1 cellular context compared by ENCODE assay signal in the genomic region with DNA sequence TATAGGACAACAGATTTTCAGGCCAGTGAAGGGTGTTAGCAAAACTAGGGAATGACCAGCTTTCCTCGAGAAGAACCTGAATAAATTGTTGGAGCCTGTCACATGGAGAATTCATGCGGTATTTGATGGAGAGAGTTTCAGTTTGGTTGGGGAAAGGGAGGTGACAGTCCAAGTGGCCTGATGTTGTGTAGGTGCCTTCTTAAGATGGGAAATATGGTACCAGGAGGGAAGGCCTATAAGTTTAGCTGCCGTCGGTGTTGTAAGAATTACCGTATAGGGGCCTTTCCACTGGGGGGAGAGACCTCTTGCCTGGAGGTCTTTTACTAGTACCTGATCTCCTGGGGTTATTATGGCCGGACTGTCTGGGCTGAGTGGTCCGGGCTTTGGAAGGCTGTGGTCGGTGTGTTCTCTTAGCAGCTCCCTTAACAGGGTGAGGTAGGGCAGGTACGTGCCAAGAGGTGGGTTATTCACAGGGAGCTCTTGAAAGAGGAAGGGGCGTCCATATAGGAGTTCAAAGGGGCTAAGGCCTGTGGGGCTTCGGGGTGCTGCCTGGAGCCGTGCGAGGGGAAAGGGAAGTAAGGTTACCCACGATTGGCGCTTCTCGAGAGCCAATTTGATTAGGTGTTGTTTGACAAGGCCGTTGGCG.
TF ChIP-seq lines count a peak whose summit lies in the region.

No MANE protein-coding gene starts in this region.

TF ChIP-seq in K562, 482 proteins besides CTCF, POLR2A, EP300 and RAD21:
- TF ChIP-seq LCOR (CRISPR knock-in tag; IDR thresholded peaks at IDR 0.05), result peak; percentile 20; the same call in 1 of the 2 replicates
- TF ChIP-seq, protein P1, sequence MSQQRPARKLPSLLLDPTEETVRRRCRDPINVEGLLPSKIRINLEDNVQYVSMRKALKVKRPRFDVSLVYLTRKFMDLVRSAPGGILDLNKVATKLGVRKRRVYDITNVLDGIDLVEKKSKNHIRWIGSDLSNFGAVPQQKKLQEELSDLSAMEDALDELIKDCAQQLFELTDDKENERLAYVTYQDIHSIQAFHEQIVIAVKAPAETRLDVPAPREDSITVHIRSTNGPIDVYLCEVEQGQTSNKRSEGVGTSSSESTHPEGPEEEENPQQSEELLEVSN (IDR thresholded peaks at IDR 0.05; ENCODE audit: borderline replicate concordance in 1 of 2, extremely low read depth in 1 of 2, insufficient read depth in 1 of 2, insufficient read length in 1 of 2, low read depth in 1 of 2, low read length in 1 of 2, poor library complexity in 1 of 2, severe bottlenecking in 1 of 2), result peak in 1 of 2 experiments; percentile 15
- TF ChIP-seq, protein P2, sequence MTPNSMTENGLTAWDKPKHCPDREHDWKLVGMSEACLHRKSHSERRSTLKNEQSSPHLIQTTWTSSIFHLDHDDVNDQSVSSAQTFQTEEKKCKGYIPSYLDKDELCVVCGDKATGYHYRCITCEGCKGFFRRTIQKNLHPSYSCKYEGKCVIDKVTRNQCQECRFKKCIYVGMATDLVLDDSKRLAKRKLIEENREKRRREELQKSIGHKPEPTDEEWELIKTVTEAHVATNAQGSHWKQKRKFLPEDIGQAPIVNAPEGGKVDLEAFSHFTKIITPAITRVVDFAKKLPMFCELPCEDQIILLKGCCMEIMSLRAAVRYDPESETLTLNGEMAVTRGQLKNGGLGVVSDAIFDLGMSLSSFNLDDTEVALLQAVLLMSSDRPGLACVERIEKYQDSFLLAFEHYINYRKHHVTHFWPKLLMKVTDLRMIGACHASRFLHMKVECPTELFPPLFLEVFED (CRISPR knock-in tag; conservative IDR thresholded peaks at IDR 0.05), result 0 out of 2 replicates have a peak, but pooled peaks have one; percentile 1
- TF ChIP-seq PML (IDR thresholded peaks at IDR 0.05; ENCODE audit: low read length), result peak; percentile 6; the same call in 1 of the 2 replicates
- TF ChIP-seq POLR2AphosphoS5 (IDR thresholded peaks at IDR 0.05; ENCODE audit: control insufficient read depth, insufficient read depth, low read depth, low read length), result peak; percentile 74; the same call in 1 of the 2 replicates
- peak; percentile 72 for TF ChIP-seq SUPT5H (IDR thresholded peaks at IDR 0.05)
- TF ChIP-seq POLR2B (IDR thresholded peaks at IDR 0.05; ENCODE audit: low read depth, partially characterized antibody), result peak; percentile 62
- TF ChIP-seq, protein P3, sequence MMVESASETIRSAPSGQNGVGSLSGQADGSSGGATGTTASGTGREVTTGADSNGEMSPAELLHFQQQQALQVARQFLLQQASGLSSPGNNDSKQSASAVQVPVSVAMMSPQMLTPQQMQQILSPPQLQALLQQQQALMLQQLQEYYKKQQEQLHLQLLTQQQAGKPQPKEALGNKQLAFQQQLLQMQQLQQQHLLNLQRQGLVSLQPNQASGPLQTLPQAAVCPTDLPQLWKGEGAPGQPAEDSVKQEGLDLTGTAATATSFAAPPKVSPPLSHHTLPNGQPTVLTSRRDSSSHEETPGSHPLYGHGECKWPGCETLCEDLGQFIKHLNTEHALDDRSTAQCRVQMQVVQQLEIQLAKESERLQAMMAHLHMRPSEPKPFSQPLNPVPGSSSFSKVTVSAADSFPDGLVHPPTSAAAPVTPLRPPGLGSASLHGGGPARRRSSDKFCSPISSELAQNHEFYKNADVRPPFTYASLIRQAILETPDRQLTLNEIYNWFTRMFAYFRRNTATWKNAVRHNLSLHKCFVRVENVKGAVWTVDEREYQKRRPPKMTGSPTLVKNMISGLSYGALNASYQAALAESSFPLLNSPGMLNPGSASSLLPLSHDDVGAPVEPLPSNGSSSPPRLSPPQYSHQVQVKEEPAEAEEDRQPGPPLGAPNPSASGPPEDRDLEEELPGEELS (CRISPR knock-in tag; IDR thresholded peaks at IDR 0.05; ENCODE audit: borderline replicate concordance), result 0 out of 2 replicates have a peak, but pooled peaks have one; percentile 31
- TF ChIP-seq, protein P4, sequence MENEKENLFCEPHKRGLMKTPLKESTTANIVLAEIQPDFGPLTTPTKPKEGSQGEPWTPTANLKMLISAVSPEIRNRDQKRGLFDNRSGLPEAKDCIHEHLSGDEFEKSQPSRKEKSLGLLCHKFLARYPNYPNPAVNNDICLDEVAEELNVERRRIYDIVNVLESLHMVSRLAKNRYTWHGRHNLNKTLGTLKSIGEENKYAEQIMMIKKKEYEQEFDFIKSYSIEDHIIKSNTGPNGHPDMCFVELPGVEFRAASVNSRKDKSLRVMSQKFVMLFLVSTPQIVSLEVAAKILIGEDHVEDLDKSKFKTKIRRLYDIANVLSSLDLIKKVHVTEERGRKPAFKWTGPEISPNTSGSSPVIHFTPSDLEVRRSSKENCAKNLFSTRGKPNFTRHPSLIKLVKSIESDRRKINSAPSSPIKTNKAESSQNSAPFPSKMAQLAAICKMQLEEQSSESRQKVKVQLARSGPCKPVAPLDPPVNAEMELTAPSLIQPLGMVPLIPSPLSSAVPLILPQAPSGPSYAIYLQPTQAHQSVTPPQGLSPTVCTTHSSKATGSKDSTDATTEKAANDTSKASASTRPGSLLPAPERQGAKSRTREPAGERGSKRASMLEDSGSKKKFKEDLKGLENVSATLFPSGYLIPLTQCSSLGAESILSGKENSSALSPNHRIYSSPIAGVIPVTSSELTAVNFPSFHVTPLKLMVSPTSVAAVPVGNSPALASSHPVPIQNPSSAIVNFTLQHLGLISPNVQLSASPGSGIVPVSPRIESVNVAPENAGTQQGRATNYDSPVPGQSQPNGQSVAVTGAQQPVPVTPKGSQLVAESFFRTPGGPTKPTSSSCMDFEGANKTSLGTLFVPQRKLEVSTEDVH (IDR thresholded peaks at IDR 0.05; ENCODE audit: low read depth, partially characterized antibody), result peak; percentile 18
- TF ChIP-seq SIRT6 (IDR thresholded peaks at IDR 0.05; ENCODE audit: low read depth, low read length), result peak; percentile 9
- TF ChIP-seq, protein P5, sequence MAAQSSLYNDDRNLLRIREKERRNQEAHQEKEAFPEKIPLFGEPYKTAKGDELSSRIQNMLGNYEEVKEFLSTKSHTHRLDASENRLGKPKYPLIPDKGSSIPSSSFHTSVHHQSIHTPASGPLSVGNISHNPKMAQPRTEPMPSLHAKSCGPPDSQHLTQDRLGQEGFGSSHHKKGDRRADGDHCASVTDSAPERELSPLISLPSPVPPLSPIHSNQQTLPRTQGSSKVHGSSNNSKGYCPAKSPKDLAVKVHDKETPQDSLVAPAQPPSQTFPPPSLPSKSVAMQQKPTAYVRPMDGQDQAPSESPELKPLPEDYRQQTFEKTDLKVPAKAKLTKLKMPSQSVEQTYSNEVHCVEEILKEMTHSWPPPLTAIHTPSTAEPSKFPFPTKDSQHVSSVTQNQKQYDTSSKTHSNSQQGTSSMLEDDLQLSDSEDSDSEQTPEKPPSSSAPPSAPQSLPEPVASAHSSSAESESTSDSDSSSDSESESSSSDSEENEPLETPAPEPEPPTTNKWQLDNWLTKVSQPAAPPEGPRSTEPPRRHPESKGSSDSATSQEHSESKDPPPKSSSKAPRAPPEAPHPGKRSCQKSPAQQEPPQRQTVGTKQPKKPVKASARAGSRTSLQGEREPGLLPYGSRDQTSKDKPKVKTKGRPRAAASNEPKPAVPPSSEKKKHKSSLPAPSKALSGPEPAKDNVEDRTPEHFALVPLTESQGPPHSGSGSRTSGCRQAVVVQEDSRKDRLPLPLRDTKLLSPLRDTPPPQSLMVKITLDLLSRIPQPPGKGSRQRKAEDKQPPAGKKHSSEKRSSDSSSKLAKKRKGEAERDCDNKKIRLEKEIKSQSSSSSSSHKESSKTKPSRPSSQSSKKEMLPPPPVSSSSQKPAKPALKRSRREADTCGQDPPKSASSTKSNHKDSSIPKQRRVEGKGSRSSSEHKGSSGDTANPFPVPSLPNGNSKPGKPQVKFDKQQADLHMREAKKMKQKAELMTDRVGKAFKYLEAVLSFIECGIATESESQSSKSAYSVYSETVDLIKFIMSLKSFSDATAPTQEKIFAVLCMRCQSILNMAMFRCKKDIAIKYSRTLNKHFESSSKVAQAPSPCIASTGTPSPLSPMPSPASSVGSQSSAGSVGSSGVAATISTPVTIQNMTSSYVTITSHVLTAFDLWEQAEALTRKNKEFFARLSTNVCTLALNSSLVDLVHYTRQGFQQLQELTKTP (IDR thresholded peaks at IDR 0.05; ENCODE audit: low read depth in 1 of 2, partially characterized antibody in 2 of 2), result peak in 1 of 2 experiments; percentile 30
- TF ChIP-seq E2F3 (CRISPR knock-in tag; IDR thresholded peaks at IDR 0.05), result peak; percentile 16; the same call in 1 of the 2 replicates
- TF ChIP-seq, protein P6, sequence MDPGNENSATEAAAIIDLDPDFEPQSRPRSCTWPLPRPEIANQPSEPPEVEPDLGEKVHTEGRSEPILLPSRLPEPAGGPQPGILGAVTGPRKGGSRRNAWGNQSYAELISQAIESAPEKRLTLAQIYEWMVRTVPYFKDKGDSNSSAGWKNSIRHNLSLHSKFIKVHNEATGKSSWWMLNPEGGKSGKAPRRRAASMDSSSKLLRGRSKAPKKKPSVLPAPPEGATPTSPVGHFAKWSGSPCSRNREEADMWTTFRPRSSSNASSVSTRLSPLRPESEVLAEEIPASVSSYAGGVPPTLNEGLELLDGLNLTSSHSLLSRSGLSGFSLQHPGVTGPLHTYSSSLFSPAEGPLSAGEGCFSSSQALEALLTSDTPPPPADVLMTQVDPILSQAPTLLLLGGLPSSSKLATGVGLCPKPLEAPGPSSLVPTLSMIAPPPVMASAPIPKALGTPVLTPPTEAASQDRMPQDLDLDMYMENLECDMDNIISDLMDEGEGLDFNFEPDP (CRISPR knock-in tag; IDR thresholded peaks at IDR 0.05), result 0 out of 2 replicates have a peak, but pooled peaks have one; percentile 16
- TF ChIP-seq L3MBTL2 (IDR thresholded peaks at IDR 0.05), result peak; percentile 25; the same call in 1 of the 2 replicates
